Comparison of ENCODE assay signal across 13 cellular contexts in genomic region chr5:40240111-40240510, GRCh38.
DNase-seq lines count a peak whose midpoint lies in the region; ATAC-seq, FAIRE-seq and TF ChIP-seq lines count a peak whose summit lies in the region.
"Had no signal": no experiment of that assay in that cellular context is flagged by ENCODE, and none has a peak within 500 bp of the region (broad histone marks: within the 10 kb centered on the region; RNA-seq: fewer than 3 reads in every experiment).

No MANE protein-coding gene starts in this region.

- CTCF ChIA-PET in endothelial cell of umbilical vein (lab: Charles Lee) = interaction anchor here (1.0 kb wide), 1 partner anchor 291 kb away, joined by 4 read pairs; no protein-coding TSS in a partner anchor

- no peak for FAIRE-seq in endothelial cell of umbilical vein (lab: Jason Lieb, UNC)
- FAIRE-seq: A549 had no signal

- no peak overlapping the region for H3K9ac ChIP-seq in endothelial cell of umbilical vein (replicated peaks; ENCODE audit: extremely low read depth, insufficient read depth, low read length)
- H3K9ac ChIP-seq in colonic mucosa (ENCODE audit: low read depth in 2 of 2, low read length in 2 of 2) = no peak overlapping the region

- dilution Hi-C loops in endothelial cell of umbilical vein (cut with MboI; ENCODE audit: extremely low pct_ligation_motif_present, low sequenced_read_pairs) = no loop called here

- intact Hi-C loops in endothelial cell of umbilical vein (cut with micrococcal nuclease) (no loop called here), colonic mucosa (cut with DNase I) (no loop called here)

- H2AFZ ChIP-seq in endothelial cell of umbilical vein (ENCODE audit: low read depth, low read length) = no peak overlapping the region

- no peak for ATAC-seq in HG02763 (IDR thresholded peaks at IDR 0.05; ENCODE audit: unreplicated experiment)
- ATAC-seq in GM21367 (IDR thresholded peaks at IDR 0.05; ENCODE audit: unreplicated experiment) = no peak
- ATAC-seq: A549, sciatic nerve had no signal

- H3K27ac ChIP-seq in endothelial cell of umbilical vein (ENCODE audit: insufficient read depth, low read depth, low read length) (no peak overlapping the region), colonic mucosa (no peak overlapping the region)
- H3K27ac ChIP-seq: A549, left ventricle myocardium inferior, uterus had no signal

- no peaks in the 10 kb centered on the region for H3K36me3 ChIP-seq in endothelial cell of umbilical vein (ENCODE audit: control insufficient read depth in 2 of 2, extremely low read depth in 1 of 2, insufficient read depth in 2 of 2, low read length in 2 of 2)
- no peaks in the 10 kb centered on the region for H3K36me3 ChIP-seq in colonic mucosa
- H3K36me3 ChIP-seq: left ventricle myocardium inferior, uterus had no signal

- H3K4me1 ChIP-seq in endothelial cell of umbilical vein (ENCODE audit: control insufficient read depth, extremely low read depth, insufficient read depth, low read length) (no peaks in the 10 kb centered on the region), colonic mucosa (no peaks in the 10 kb centered on the region)
- H3K4me1 ChIP-seq: A549, left ventricle myocardium inferior, uterus had no signal

- H4K20me1 ChIP-seq in endothelial cell of umbilical vein (replicated peaks; ENCODE audit: control insufficient read depth, extremely low read depth, insufficient read depth, low read length) = no peaks in the 10 kb centered on the region

- H3K4me3 ChIP-seq in endothelial cell of umbilical vein (replicated peaks in 1 of 3; ENCODE audit: insufficient read depth in 1 of 3, low read depth in 1 of 3, low read length in 3 of 3) (no peak overlapping the region), colonic mucosa (no peak overlapping the region)
- H3K4me3 ChIP-seq: A549, left ventricle myocardium inferior, uterus had no signal

- no TSS peak for BruUV-seq in endothelial cell of umbilical vein (replicated peaks; lab: Mats Ljungman, UMichigan)

- TF ChIP-seq POLR2A in endothelial cell of umbilical vein (IDR thresholded peaks at IDR 0.05; ENCODE audit: low read depth, low read length) = no peak

- H3K79me2 ChIP-seq in endothelial cell of umbilical vein (ENCODE audit: control insufficient read depth, insufficient read depth, low read length) = no peaks in the 10 kb centered on the region

- H3K27me3 ChIP-seq in endothelial cell of umbilical vein (ENCODE audit: control insufficient read depth in 2 of 2, insufficient read depth in 2 of 2, low read length in 2 of 2) (no peaks in the 10 kb centered on the region), colonic mucosa (no peaks in the 10 kb centered on the region)
- H3K27me3 ChIP-seq: uterus had no signal

- H3K9me1 ChIP-seq in endothelial cell of umbilical vein (replicated peaks; ENCODE audit: control insufficient read depth, extremely low read depth, insufficient read depth, low read length) = no peaks in the 10 kb centered on the region

- H3K4me2 ChIP-seq in endothelial cell of umbilical vein (ENCODE audit: insufficient read depth, low read length) = no peak overlapping the region
- H3K4me2 ChIP-seq: A549 had no signal

- H3K9me3 ChIP-seq in endothelial cell of umbilical vein (replicated peaks; ENCODE audit: control insufficient read depth, insufficient read depth, low read length) = no peaks in the 10 kb centered on the region
- H3K9me3 ChIP-seq in colonic mucosa = no peaks in the 10 kb centered on the region
- H3K9me3 ChIP-seq: uterus had no signal

- POLR2A ChIA-PET in endothelial cell of umbilical vein (lab: Charles Lee) = no interaction called here

- DNase-seq in activated CD4-positive, alpha-beta T cell treated with anti-CD3 and anti-CD28 coated beads for 24 hours (ENCODE audit: low read depth in 2 of 2) = peak; percentile 28 to 32
- DNase-seq in activated CD4-positive, alpha-beta T cell treated with anti-CD3 and anti-CD28 coated beads for 1 hour = no peak
- DNase-seq in RPMI7951 (ENCODE audit: low read depth) = peak; percentile 28
- no peak for DNase-seq in endothelial cell of umbilical vein (ENCODE audit: low read depth, low spot score)
- peak; percentile 55 for DNase-seq in stimulated activated CD4-positive, alpha-beta T cell treated with anti-CD3 and anti-CD28 coated beads, Interleukin-4, amount 100 ng/mL, for 24 hours
- no peak for DNase-seq in colonic mucosa
- DNase-seq: KBM-7, left ventricle myocardium inferior, uterus had no signal

- TF ChIP-seq CTCF in endothelial cell of umbilical vein (IDR thresholded peaks at IDR 0.05; ENCODE audit: extremely low read depth in 1 of 2, insufficient read depth in 1 of 2, low read depth in 1 of 2, low read length in 2 of 2) = no peak
- TF ChIP-seq CTCF in colonic mucosa (IDR thresholded peaks at IDR 0.05) = no peak

TF ChIP-seq in endothelial cell of umbilical vein, 7 proteins besides CTCF, POLR2A, EP300 and RAD21:
- TF ChIP-seq, protein P1, sequence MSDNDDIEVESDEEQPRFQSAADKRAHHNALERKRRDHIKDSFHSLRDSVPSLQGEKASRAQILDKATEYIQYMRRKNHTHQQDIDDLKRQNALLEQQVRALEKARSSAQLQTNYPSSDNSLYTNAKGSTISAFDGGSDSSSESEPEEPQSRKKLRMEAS (IDR thresholded peaks at IDR 0.05; ENCODE audit: insufficient read depth, insufficient read length) = no peak
- no peak for TF ChIP-seq EZH2 (IDR thresholded peaks at IDR 0.05; ENCODE audit: borderline replicate concordance, low read depth, low read length, severe bottlenecking)
- TF ChIP-seq FOS (IDR thresholded peaks at IDR 0.05; ENCODE audit: borderline replicate concordance, insufficient read depth, low read length) = peak; percentile 10
- TF ChIP-seq JUN (IDR thresholded peaks at IDR 0.05; ENCODE audit: borderline replicate concordance, insufficient read depth, insufficient read length, low read depth) = no peak

Comparison
In these comparisons a context has a peak if more than half of its experiments do, and no peak if none do; other contexts are left out.
1. DNase-seq: peak in activated CD4-positive, alpha-beta T cell treated with anti-CD3 and anti-CD28 coated beads for 24 hours (2 of 2), RPMI7951 (single experiment) and stimulated activated CD4-positive, alpha-beta T cell treated with anti-CD3 and anti-CD28 coated beads, Interleukin-4, amount 100 ng/mL, for 24 hours (single experiment); none in activated CD4-positive, alpha-beta T cell treated with anti-CD3 and anti-CD28 coated beads for 1 hour (single experiment), endothelial cell of umbilical vein (single experiment) and colonic mucosa (single experiment).